36 cellular contexts compared by ENCODE assay signal in the genomic region with DNA sequence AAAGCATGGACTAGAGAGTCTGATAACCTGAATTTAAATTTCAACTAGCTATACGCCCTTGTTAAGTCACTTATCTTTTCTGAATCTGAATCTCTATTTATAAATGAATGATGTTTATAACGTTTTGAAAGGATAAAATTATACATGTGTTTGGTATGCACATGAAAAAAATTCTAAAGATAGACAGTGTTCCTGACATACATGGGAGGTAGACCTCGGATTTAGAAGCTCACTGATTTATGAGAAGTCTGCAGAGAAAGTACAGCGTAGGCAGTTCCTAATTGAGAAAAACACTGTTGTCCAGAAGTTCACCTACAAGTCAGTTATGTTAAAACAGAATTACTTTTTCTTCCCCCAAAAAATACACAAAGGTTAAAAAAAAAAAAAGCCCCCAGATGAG. TPM values are rescaled to one million over a fixed set of nuclear protein-coding genes. Genes with fewer than 3 reads are reported as not detected.
"Had no signal": no experiment of that assay in that cellular context is flagged by ENCODE, and none has a peak within 500 bp of the region (broad histone marks: within the 10 kb centered on the region; RNA-seq: fewer than 3 reads in every experiment).

No MANE protein-coding gene starts in this region.

- H3K4me3 ChIP-seq: esophagus muscularis mucosa, gastrocnemius medialis had no signal

- H3K27me3 Mint-ChIP-seq: activated B cell treated with CpG ODN at 0.5 μM for 24 hours; activated CD4-positive, alpha-beta memory T cell treated with anti-CD3 and anti-CD28 coated beads for 36 hours; activated CD4-positive, alpha-beta T cell treated with anti-CD3 and anti-CD28 coated beads for 36 hours; activated CD4-positive, alpha-beta T cell treated with anti-CD3 and anti-CD28 coated beads, Interleukin-2, amount 10 ng/mL, durations not matched to agents 24 days and 14 days; activated CD8-positive, alpha-beta memory T cell treated with anti-CD3 and anti-CD28 coated beads, Interleukin-2, amount 10 ng/mL, durations not matched to agents 7 days and 5 days; activated naive CD4-positive, alpha-beta T cell treated with anti-CD3 and anti-CD28 coated beads, Interleukin-2, amount 10 ng/mL, durations not matched to agents 7 days and 5 days; activated naive CD8-positive, alpha-beta T cell treated with anti-CD3 and anti-CD28 coated beads, Interleukin-2, amount 10 ng/mL, durations not matched to agents 7 days and 5 days; central memory CD8-positive, alpha-beta T cell; effector memory CD8-positive, alpha-beta T cell; T-helper 17 cell had no signal

- H3K27ac ChIP-seq: brain microvascular endothelial cell, esophagus muscularis mucosa, foreskin keratinocyte, gastrocnemius medialis, WERI-Rb-1 had no signal

- H3K9me3 Mint-ChIP-seq: activated naive CD8-positive, alpha-beta T cell treated with anti-CD3 and anti-CD28 coated beads, Interleukin-2, amount 10 ng/mL, durations not matched to agents 7 days and 5 days; activated T-helper 1 cell treated with anti-CD3 and anti-CD28 coated beads, Interleukin-12 subunit alpha, Interleukin-12 subunit beta, Interleukin-2, Interleukin-4 antibody, amounts not matched to agents 30 ng/mL and 10 ng/mL and 1 ng/mL, durations not matched to agents 14 hours and 24 hours and 36 hours had no signal

- H3K4me3 Mint-ChIP-seq: activated B cell treated with CpG ODN at 0.5 μM for 24 hours; activated CD4-positive, alpha-beta memory T cell treated with anti-CD3 and anti-CD28 coated beads for 36 hours; activated CD4-positive, alpha-beta T cell treated with anti-CD3 and anti-CD28 coated beads for 36 hours; activated CD4-positive, alpha-beta T cell treated with anti-CD3 and anti-CD28 coated beads, Interleukin-2, amount 10 ng/mL, durations not matched to agents 24 days and 14 days; activated CD8-positive, alpha-beta memory T cell treated with anti-CD3 and anti-CD28 coated beads, Interleukin-2, amount 10 ng/mL, durations not matched to agents 7 days and 5 days; activated CD8-positive, alpha-beta T cell treated with anti-CD3 and anti-CD28 coated beads, Interleukin-2, amount 10 ng/mL, durations not matched to agents 7 days and 5 days; activated naive CD4-positive, alpha-beta T cell treated with anti-CD3 and anti-CD28 coated beads, Interleukin-2, amount 10 ng/mL, durations not matched to agents 7 days and 5 days; activated naive CD8-positive, alpha-beta T cell treated with anti-CD3 and anti-CD28 coated beads, Interleukin-2, amount 10 ng/mL, durations not matched to agents 7 days and 5 days; activated T-helper 1 cell treated with anti-CD3 and anti-CD28 coated beads, Interleukin-12 subunit alpha, Interleukin-12 subunit beta, Interleukin-2, Interleukin-4 antibody, amounts not matched to agents 30 ng/mL and 10 ng/mL and 1 ng/mL, durations not matched to agents 14 hours and 24 hours and 36 hours; central memory CD8-positive, alpha-beta T cell; effector memory CD8-positive, alpha-beta T cell; T-helper 17 cell; T-helper 2 cell treated with Interferon-gamma antibody and Interleukin-4, amounts not matched to agents 5 μg/mL and 100 μg/mL, for 36 hours had no signal

- ATAC-seq: activated CD4-positive, alpha-beta T cell treated with anti-CD3 and anti-CD28 coated beads for 36 hours; activated CD8-positive, alpha-beta memory T cell treated with anti-CD3 and anti-CD28 coated beads, Interleukin-2, amount 10 ng/mL, durations not matched to agents 7 days and 5 days; activated CD8-positive, alpha-beta T cell treated with anti-CD3 and anti-CD28 coated beads, Interleukin-2, amount 10 ng/mL, durations not matched to agents 7 days and 5 days; activated naive CD4-positive, alpha-beta T cell treated with anti-CD3 and anti-CD28 coated beads, Interleukin-2, amount 50 U/mL, for 72 hours; effector memory CD8-positive, alpha-beta T cell; foreskin keratinocyte; gastrocnemius medialis; T-helper 17 cell had no signal

- H3K27me3 ChIP-seq: brain microvascular endothelial cell, esophagus muscularis mucosa, foreskin keratinocyte, gastrocnemius medialis had no signal

- H3K9me3 ChIP-seq: gastrocnemius medialis had no signal

- H3K4me1 Mint-ChIP-seq: activated B cell treated with CpG ODN at 0.5 μM for 24 hours; activated CD4-positive, alpha-beta T cell treated with anti-CD3 and anti-CD28 coated beads for 36 hours; activated CD4-positive, alpha-beta T cell treated with anti-CD3 and anti-CD28 coated beads, Interleukin-2, amount 10 ng/mL, durations not matched to agents 24 days and 14 days; activated CD8-positive, alpha-beta memory T cell treated with anti-CD3 and anti-CD28 coated beads, Interleukin-2, amount 10 ng/mL, durations not matched to agents 7 days and 5 days; activated naive CD4-positive, alpha-beta T cell treated with anti-CD3 and anti-CD28 coated beads, Interleukin-2, amount 10 ng/mL, durations not matched to agents 7 days and 5 days; activated naive CD8-positive, alpha-beta T cell treated with anti-CD3 and anti-CD28 coated beads, Interleukin-2, amount 10 ng/mL, durations not matched to agents 7 days and 5 days; central memory CD8-positive, alpha-beta T cell; T-helper 17 cell had no signal

- H3K27ac Mint-ChIP-seq: activated B cell treated with CpG ODN at 0.5 μM for 24 hours; activated CD4-positive, alpha-beta memory T cell treated with anti-CD3 and anti-CD28 coated beads for 36 hours; activated CD4-positive, alpha-beta T cell treated with anti-CD3 and anti-CD28 coated beads for 36 hours; activated CD4-positive, alpha-beta T cell treated with anti-CD3 and anti-CD28 coated beads, Interleukin-2, amount 10 ng/mL, durations not matched to agents 24 days and 14 days; activated CD8-positive, alpha-beta memory T cell treated with anti-CD3 and anti-CD28 coated beads, Interleukin-2, amount 10 ng/mL, durations not matched to agents 7 days and 5 days; activated CD8-positive, alpha-beta T cell treated with anti-CD3 and anti-CD28 coated beads, Interleukin-2, amount 10 ng/mL, durations not matched to agents 7 days and 5 days; activated naive CD4-positive, alpha-beta T cell treated with anti-CD3 and anti-CD28 coated beads, Interleukin-2, amount 10 ng/mL, durations not matched to agents 7 days and 5 days; activated naive CD4-positive, alpha-beta T cell treated with anti-CD3 and anti-CD28 coated beads, Interleukin-2, amount 50 U/mL, for 72 hours; activated naive CD8-positive, alpha-beta T cell treated with anti-CD3 and anti-CD28 coated beads, Interleukin-2, amount 10 ng/mL, durations not matched to agents 7 days and 5 days; activated T-helper 1 cell treated with anti-CD3 and anti-CD28 coated beads, Interleukin-12 subunit alpha, Interleukin-12 subunit beta, Interleukin-2, Interleukin-4 antibody, amounts not matched to agents 30 ng/mL and 10 ng/mL and 1 ng/mL, durations not matched to agents 14 hours and 24 hours and 36 hours; activated T-helper 2 cell treated with anti-CD3 and anti-CD28 coated beads, Interferon-gamma antibody, Interleukin-2, Interleukin-4, amounts not matched to agents 10 μg/mL and 5 μg/mL and 100 μg/mL, durations not matched to agents 14 hours and 24 hours and 36 hours; effector memory CD8-positive, alpha-beta T cell; T-helper 17 cell; T-helper 2 cell treated with Interferon-gamma antibody and Interleukin-4, amounts not matched to agents 5 μg/mL and 100 μg/mL, for 36 hours had no signal

- H3K36me3 ChIP-seq: brain microvascular endothelial cell, WERI-Rb-1 had no signal

- DNase-seq: activated B cell treated with CpG ODN at 0.5 μM for 24 hours; activated CD4-positive, alpha-beta memory T cell treated with anti-CD3 and anti-CD28 coated beads for 36 hours; activated CD4-positive, alpha-beta T cell treated with anti-CD3 and anti-CD28 coated beads for 36 hours; activated CD4-positive, alpha-beta T cell treated with anti-CD3 and anti-CD28 coated beads, Interleukin-2, amount 10 ng/mL, durations not matched to agents 24 days and 14 days; activated CD4-positive, CD25-positive, alpha-beta regulatory T cell treated with anti-CD3 and anti-CD28 coated beads, Interleukin-2, amount 50 U/mL, for 72 hours; activated CD8-positive, alpha-beta memory T cell treated with anti-CD3 and anti-CD28 coated beads, Interleukin-2, amount 10 ng/mL, durations not matched to agents 7 days and 5 days; activated CD8-positive, alpha-beta memory T cell treated with anti-CD3 and anti-CD28 coated beads, Interleukin-2, amount 50 U/mL, for 4 hours; activated CD8-positive, alpha-beta T cell treated with anti-CD3 and anti-CD28 coated beads, Interleukin-2, amount 10 ng/mL, durations not matched to agents 7 days and 5 days; activated gamma-delta T cell; activated naive CD4-positive, alpha-beta T cell; activated naive CD4-positive, alpha-beta T cell treated with anti-CD3 and anti-CD28 coated beads, Interleukin-2, amount 10 ng/mL, durations not matched to agents 7 days and 5 days; activated naive CD8-positive, alpha-beta T cell treated with anti-CD3 and anti-CD28 coated beads, Interleukin-2, amount 10 ng/mL, durations not matched to agents 7 days and 5 days; activated T-cell treated with anti-CD3 and anti-CD28 coated beads, Interleukin-2, amount 50 U/mL, for 1 hour; activated T-cell treated with anti-CD3 and anti-CD28 coated beads, Interleukin-2, amount 50 U/mL, for 48 hours; amniotic stem cell; anterior cingulate cortex; brain microvascular endothelial cell; cortex of kidney; dermis blood vessel endothelial cell; effector CD4-positive, alpha-beta T cell; effector memory CD8-positive, alpha-beta T cell; erythroblast; foreskin keratinocyte; gastrocnemius medialis; glutamatergic neuron; T-helper 1 cell; T-helper 17 cell; T1000; WERI-Rb-1 had no signal

- H3K4me1 ChIP-seq: foreskin keratinocyte had no signal

- H3K36me3 Mint-ChIP-seq: activated CD4-positive, alpha-beta memory T cell treated with anti-CD3 and anti-CD28 coated beads for 36 hours; activated CD8-positive, alpha-beta memory T cell treated with anti-CD3 and anti-CD28 coated beads, Interleukin-2, amount 10 ng/mL, durations not matched to agents 7 days and 5 days; activated naive CD4-positive, alpha-beta T cell treated with anti-CD3 and anti-CD28 coated beads, Interleukin-2, amount 10 ng/mL, durations not matched to agents 7 days and 5 days; activated naive CD4-positive, alpha-beta T cell treated with anti-CD3 and anti-CD28 coated beads, Interleukin-2, amount 50 U/mL, for 72 hours; activated naive CD8-positive, alpha-beta T cell treated with anti-CD3 and anti-CD28 coated beads, Interleukin-2, amount 10 ng/mL, durations not matched to agents 7 days and 5 days had no signal

RNA-seq across cellular contexts. Expression of gene MPDZ, which starts 26.6 kb away (rescaled TPM):
- total RNA-seq: activated B cell treated with CpG ODN at 0.5 μM for 24 hours; activated CD4-positive, alpha-beta memory T cell treated with anti-CD3 and anti-CD28 coated beads for 36 hours; activated CD4-positive, alpha-beta T cell treated with anti-CD3 and anti-CD28 coated beads for 36 hours; activated CD4-positive, alpha-beta T cell treated with anti-CD3 and anti-CD28 coated beads, Interleukin-2, amount 10 ng/mL, durations not matched to agents 24 days and 14 days; activated CD8-positive, alpha-beta memory T cell treated with anti-CD3 and anti-CD28 coated beads for 36 hours; activated CD8-positive, alpha-beta memory T cell treated with anti-CD3 and anti-CD28 coated beads, Interleukin-2, amount 10 ng/mL, durations not matched to agents 7 days and 5 days; activated CD8-positive, alpha-beta T cell treated with anti-CD3 and anti-CD28 coated beads, Interleukin-2, amount 10 ng/mL, durations not matched to agents 7 days and 5 days; activated naive CD4-positive, alpha-beta T cell treated with anti-CD3 and anti-CD28 coated beads, Interleukin-2, amount 50 U/mL, for 72 hours; activated naive CD8-positive, alpha-beta T cell treated with anti-CD3 and anti-CD28 coated beads, Interleukin-2, amount 10 ng/mL, durations not matched to agents 7 days and 5 days; activated T-helper 1 cell treated with anti-CD3 and anti-CD28 coated beads, Interleukin-12 subunit alpha, Interleukin-12 subunit beta, Interleukin-2, Interleukin-4 antibody, amounts not matched to agents 30 ng/mL and 10 ng/mL and 1 ng/mL, durations not matched to agents 14 hours and 24 hours and 36 hours; activated T-helper 2 cell treated with anti-CD3 and anti-CD28 coated beads, Interferon-gamma antibody, Interleukin-2, Interleukin-4, amounts not matched to agents 10 μg/mL and 5 μg/mL and 100 μg/mL, durations not matched to agents 14 hours and 24 hours and 36 hours had no signal
